10 cellular contexts compared by ENCODE assay signal in the genomic region with DNA sequence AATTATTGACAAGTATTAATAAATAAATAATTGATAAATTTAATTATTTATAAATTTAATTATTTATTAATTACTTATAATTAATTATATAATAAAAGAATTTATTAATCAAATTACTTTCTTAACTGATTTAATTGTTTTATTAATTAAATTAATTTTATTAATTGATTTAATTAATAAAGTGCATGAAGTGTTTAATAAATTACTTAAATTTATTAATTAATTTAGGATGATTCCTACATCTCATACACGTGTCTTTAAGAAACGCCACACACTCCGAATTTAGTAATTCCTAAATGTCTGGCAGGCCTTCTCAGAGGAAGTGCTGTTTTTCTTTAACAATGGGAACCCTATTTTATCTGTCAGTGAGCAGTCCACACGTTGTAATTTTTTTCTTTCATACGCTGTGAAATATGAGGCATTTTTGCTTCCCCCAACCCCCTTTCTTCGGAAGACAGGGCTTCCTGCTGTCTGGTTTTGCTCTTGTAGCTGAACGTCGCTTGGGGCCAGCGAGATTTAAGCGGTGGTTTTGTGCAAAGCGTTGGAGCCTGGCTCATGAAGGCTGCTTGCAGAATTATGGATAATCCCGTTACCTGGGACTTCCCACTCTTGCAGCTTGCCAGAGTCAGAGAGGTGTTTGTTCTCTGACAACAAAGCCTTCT. TPM values are rescaled to one million over a fixed set of nuclear protein-coding genes. Genes with fewer than 3 reads are reported as not detected.
DNase-seq lines count a peak whose midpoint lies in the region; ATAC-seq and TF ChIP-seq lines count a peak whose summit lies in the region.
"Had no signal": no experiment of that assay in that cellular context is flagged by ENCODE, and none has a peak within 500 bp of the region (broad histone marks: within the 10 kb centered on the region; RNA-seq: fewer than 3 reads in every experiment).

No MANE protein-coding gene starts in this region.

- peaks cover 4 to 27% (median 19%) of the 10 kb centered on the region in 10 experiments; a peak in 17 of 20 replicates for H3K4me1 ChIP-seq in BLaER1 treated with 17β-estradiol and CSF1 and Interleukin-3, amounts not matched to agents 10 nM and 100 nM
- H3K4me1 ChIP-seq in heart right ventricle: peaks cover 0 to 4% (median 0%) of the 10 kb centered on the region in 9 donors

- peak; percentile 49 for ATAC-seq in GM18502 (IDR thresholded peaks at IDR 0.05; ENCODE audit: poor library complexity, unreplicated experiment)
- ATAC-seq in activated CD8-positive, alpha-beta T cell treated with anti-CD3 and anti-CD28 coated beads, Interleukin-2, amount 10 ng/mL, durations not matched to agents 7 days and 5 days: peak; percentile 41
- ATAC-seq in heart right ventricle: no peak
- ATAC-seq: Right ventricle myocardium inferior had no signal

- no peaks in the 10 kb centered on the region for H3K9me3 Mint-ChIP-seq in activated CD8-positive, alpha-beta T cell treated with anti-CD3 and anti-CD28 coated beads, Interleukin-2, amount 10 ng/mL, durations not matched to agents 7 days and 5 days (ENCODE audit: insufficient read depth)
- H3K9me3 Mint-ChIP-seq in chondrocyte (ENCODE audit: low read depth): no peaks in the 10 kb centered on the region

- POLR2A ChIA-PET in activated CD8-positive, alpha-beta T cell treated with anti-CD3 and anti-CD28 coated beads, Interleukin-2, amount 10 ng/mL, durations not matched to agents 7 days and 5 days (lab: Charles Lee): no interaction called here

- no peaks in the 10 kb centered on the region for H3K27me3 ChIP-seq in BLaER1 treated with 17β-estradiol and CSF1 and Interleukin-3, amounts not matched to agents 10 nM and 100 nM
- H3K27me3 ChIP-seq in heart right ventricle: peaks cover 0 to 29% (median 11%) of the 10 kb centered on the region in 7 donors

- H3K4me3 ChIP-seq in BLaER1 treated with 17β-estradiol and CSF1 and Interleukin-3, amounts not matched to agents 10 nM and 100 nM: no peak overlapping the region
- no peak overlapping the region for H3K4me3 ChIP-seq in heart right ventricle

- DNase-seq in activated CD8-positive, alpha-beta T cell treated with anti-CD3 and anti-CD28 coated beads, Interleukin-2, amount 10 ng/mL, durations not matched to agents 7 days and 5 days: peak; percentile 47
- DNase-seq in left kidney (ENCODE audit: low read depth, low spot score): peak; percentile 74
- DNase-seq in NCI-H2171 (lab: John Stamatoyannopoulos, UW): no peak
- no peak for DNase-seq in heart right ventricle
- DNase-seq in T-helper 9 cell: no peak
- no peak for DNase-seq in chondrocyte (ENCODE audit: low spot score)
- DNase-seq: DMS53 had no signal

- H3K9ac ChIP-seq in BLaER1 treated with 17β-estradiol and CSF1 and Interleukin-3, amounts not matched to agents 10 nM and 100 nM: peak overlapping the region in 4 of 11 experiments; percentile 8 to 43 (median 26); a peak in 3 of 22 replicates

- no peaks in the 10 kb centered on the region for H3K9me3 ChIP-seq in BLaER1 treated with 17β-estradiol and CSF1 and Interleukin-3, amounts not matched to agents 10 nM and 100 nM (replicated peaks in 1 of 11)
- H3K9me3 ChIP-seq in heart right ventricle: no peaks in the 10 kb centered on the region

- H3K4me1 Mint-ChIP-seq in activated CD8-positive, alpha-beta T cell treated with anti-CD3 and anti-CD28 coated beads, Interleukin-2, amount 10 ng/mL, durations not matched to agents 7 days and 5 days (ENCODE audit: low read depth): peaks cover 14% of the 10 kb centered on the region
- peaks cover 9% of the 10 kb centered on the region for H3K4me1 Mint-ChIP-seq in chondrocyte (ENCODE audit: low read depth)

- H3K27me3 Mint-ChIP-seq in activated CD8-positive, alpha-beta T cell treated with anti-CD3 and anti-CD28 coated beads, Interleukin-2, amount 10 ng/mL, durations not matched to agents 7 days and 5 days (ENCODE audit: low read depth): peaks cover 2% of the 10 kb centered on the region
- peaks cover 10% of the 10 kb centered on the region for H3K27me3 Mint-ChIP-seq in chondrocyte (ENCODE audit: low read depth)

- no peak overlapping the region for H3K4me3 Mint-ChIP-seq in activated CD8-positive, alpha-beta T cell treated with anti-CD3 and anti-CD28 coated beads, Interleukin-2, amount 10 ng/mL, durations not matched to agents 7 days and 5 days
- H3K4me3 Mint-ChIP-seq in chondrocyte (ENCODE audit: unreplicated experiment): no peak overlapping the region

- no peak overlapping the region for H3K27ac Mint-ChIP-seq in activated CD8-positive, alpha-beta T cell treated with anti-CD3 and anti-CD28 coated beads, Interleukin-2, amount 10 ng/mL, durations not matched to agents 7 days and 5 days
- H3K27ac Mint-ChIP-seq in chondrocyte (ENCODE audit: unreplicated experiment): no peak overlapping the region

- H3K27ac ChIP-seq in BLaER1 treated with 17β-estradiol and CSF1 and Interleukin-3, amounts not matched to agents 10 nM and 100 nM: peak overlapping the region in 3 of 11 experiments; percentile 2 to 36 (median 14); a peak in 4 of 22 replicates
- H3K27ac ChIP-seq in heart right ventricle: no peak overlapping the region

- intact Hi-C loops in heart right ventricle (cut with DNase I): no loop called here

- H3K36me3 Mint-ChIP-seq in activated CD8-positive, alpha-beta T cell treated with anti-CD3 and anti-CD28 coated beads, Interleukin-2, amount 10 ng/mL, durations not matched to agents 7 days and 5 days (ENCODE audit: low read depth): no peaks in the 10 kb centered on the region
- no peaks in the 10 kb centered on the region for H3K36me3 Mint-ChIP-seq in chondrocyte (ENCODE audit: low read depth)

- H3K36me3 ChIP-seq in BLaER1 treated with 17β-estradiol and CSF1 and Interleukin-3, amounts not matched to agents 10 nM and 100 nM: no peaks in the 10 kb centered on the region
- no peaks in the 10 kb centered on the region for H3K36me3 ChIP-seq in heart right ventricle

- H3K4me2 ChIP-seq in BLaER1 treated with 17β-estradiol and CSF1 and Interleukin-3, amounts not matched to agents 10 nM and 100 nM: peak overlapping the region; percentile 30 to 67 (median 55)

- WGBS in heart right ventricle, 2 donors: 20 to 26% methylated on average over 12 of the region's 12 CpGs

- H4K20me1 ChIP-seq in BLaER1 treated with 17β-estradiol and CSF1 and Interleukin-3, amounts not matched to agents 10 nM and 100 nM: no peaks in the 10 kb centered on the region

- CTCF ChIA-PET in activated CD8-positive, alpha-beta T cell treated with anti-CD3 and anti-CD28 coated beads, Interleukin-2, amount 10 ng/mL, durations not matched to agents 7 days and 5 days (lab: Charles Lee): no interaction called here

- no peak for TF ChIP-seq CTCF in heart right ventricle (IDR thresholded peaks at IDR 0.05)
- no peak for TF ChIP-seq CTCF in chondrocyte (IDR thresholded peaks at IDR 0.05)

RNA-seq across cellular contexts. Expression of a gene that starts 46.8 kb away (rescaled TPM):
- 1 to 10 TPM; 1.1 to 1.4 TPM for total RNA-seq in activated CD8-positive, alpha-beta T cell treated with anti-CD3 and anti-CD28 coated beads, Interleukin-2, amount 10 ng/mL, durations not matched to agents 7 days and 5 days
- total RNA-seq in heart right ventricle: under 1 TPM in 4 of 10 donors, not detected in 6; 0.14 to 0.51 (median 0.39) TPM
- polyA plus RNA-seq in heart right ventricle: under 1 TPM in 1 of 2 donors, not detected in 1; 0.07 TPM
- total RNA-seq in chondrocyte: not detected in 3 replicates
- total RNA-seq: Right ventricle myocardium inferior had no signal

Comparison
In these comparisons a context has a peak if more than half of its experiments do, and no peak if none do; other contexts are left out.
1. ATAC-seq: peak in GM18502 (single experiment) and activated CD8-positive, alpha-beta T cell treated with anti-CD3 and anti-CD28 coated beads, Interleukin-2, amount 10 ng/mL, durations not matched to agents 7 days and 5 days (single experiment); none in heart right ventricle (0 of 8).
2. DNase-seq: peak in activated CD8-positive, alpha-beta T cell treated with anti-CD3 and anti-CD28 coated beads, Interleukin-2, amount 10 ng/mL, durations not matched to agents 7 days and 5 days (single experiment) and left kidney (single experiment); none in NCI-H2171 (single experiment), heart right ventricle (0 of 2), T-helper 9 cell (single experiment) and chondrocyte (single experiment).